Comparison of ENCODE assay signal across 25 cellular contexts in the genomic region with DNA sequence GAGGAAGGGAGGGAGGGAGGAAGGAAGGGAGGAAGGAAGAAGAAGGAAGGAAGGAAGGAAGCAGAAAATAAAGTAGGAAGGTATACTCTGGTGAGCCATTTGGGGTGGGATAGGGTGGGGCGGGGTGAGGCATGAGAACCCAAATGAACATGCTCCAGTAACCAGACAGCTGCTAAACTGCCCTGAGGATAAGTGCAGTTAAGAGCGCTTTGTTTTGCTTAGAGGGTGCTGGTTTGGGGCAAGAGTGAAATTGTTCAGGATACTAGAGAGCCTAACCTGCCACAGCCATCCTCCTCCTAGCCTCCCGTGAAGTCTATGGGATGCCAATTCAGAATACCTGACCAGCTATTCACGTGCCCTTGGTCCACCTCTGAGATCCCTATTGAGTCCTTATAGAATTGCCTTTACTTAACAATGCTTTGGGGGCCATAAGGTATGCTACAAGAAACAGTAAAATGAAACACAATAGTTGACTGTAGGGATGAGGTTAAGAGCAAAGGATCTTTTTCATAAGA.
"Had no signal": no experiment of that assay in that cellular context is flagged by ENCODE, and none has a peak within 500 bp of the region (broad histone marks: within the 10 kb centered on the region; RNA-seq: fewer than 3 reads in every experiment).

No MANE protein-coding gene starts in this region.

- DNase-seq: activated B cell treated with CpG ODN at 0.5 μM for 24 hours; activated CD4-positive, alpha-beta memory T cell treated with anti-CD3 and anti-CD28 coated beads, Interleukin-2, amount 10 ng/mL, durations not matched to agents 7 days and 5 days; activated CD4-positive, alpha-beta T cell treated with anti-CD3 and anti-CD28 coated beads for 1 hour; activated CD4-positive, alpha-beta T cell treated with anti-CD3 and anti-CD28 coated beads, Interleukin-2, amount 10 ng/mL, durations not matched to agents 7 days and 5 days; activated CD8-positive, alpha-beta memory T cell treated with anti-CD3 and anti-CD28 coated beads, Interleukin-2, amount 50 U/mL, for 4 hours; activated gamma-delta T cell treated with Interleukin-2 at 50 U/mL for 16 hours; activated naive CD4-positive, alpha-beta T cell treated with anti-CD3 and anti-CD28 coated beads, Interleukin-2, amount 10 ng/mL, durations not matched to agents 7 days and 5 days; activated naive CD8-positive, alpha-beta T cell treated with anti-CD3 and anti-CD28 coated beads for 36 hours; activated T-cell treated with anti-CD3 and anti-CD28 coated beads, Interleukin-2, amount 50 U/mL, for 72 hours; brain microvascular endothelial cell; Kasumi-1; KBM-7; NCI-H1105 treated with DMSO at 0.1 percent for 48 hours; NCI-H1436 treated with DMSO at 0.1 percent for 48 hours; NCI-H187 treated with DMSO at 0.1 percent for 48 hours; NCI-H2081 treated with DMSO at 0.1 percent for 48 hours; NCI-H345; NCI-H510A; NCI-H526 treated with DMSO at 0.1 percent for 48 hours; NK-92 treated with Interleukin-12 subunit alpha and Interleukin-12 subunit beta, amount 100 ng/mL, for 24 hours; SHP77 treated with DMSO at 0.1 percent for 48 hours; T-helper 17 cell; T-helper 9 cell had no signal

- H3K4me1 Mint-ChIP-seq: activated B cell treated with CpG ODN at 0.5 μM for 24 hours; activated CD4-positive, alpha-beta memory T cell treated with anti-CD3 and anti-CD28 coated beads, Interleukin-2, amount 10 ng/mL, durations not matched to agents 7 days and 5 days; activated CD4-positive, alpha-beta T cell treated with anti-CD3 and anti-CD28 coated beads, Interleukin-2, amount 10 ng/mL, durations not matched to agents 7 days and 5 days; activated naive CD4-positive, alpha-beta T cell treated with anti-CD3 and anti-CD28 coated beads, Interleukin-2, amount 10 ng/mL, durations not matched to agents 7 days and 5 days; activated naive CD8-positive, alpha-beta T cell treated with anti-CD3 and anti-CD28 coated beads for 36 hours; T-helper 17 cell had no signal

- H3K27me3 ChIP-seq: brain microvascular endothelial cell, cardiac muscle cell had no signal

- H3K4me3 Mint-ChIP-seq: activated B cell treated with CpG ODN at 0.5 μM for 24 hours; activated CD4-positive, alpha-beta memory T cell treated with anti-CD3 and anti-CD28 coated beads, Interleukin-2, amount 10 ng/mL, durations not matched to agents 7 days and 5 days; activated CD4-positive, alpha-beta T cell treated with anti-CD3 and anti-CD28 coated beads, Interleukin-2, amount 10 ng/mL, durations not matched to agents 7 days and 5 days; activated naive CD4-positive, alpha-beta T cell treated with anti-CD3 and anti-CD28 coated beads, Interleukin-2, amount 10 ng/mL, durations not matched to agents 7 days and 5 days; activated naive CD8-positive, alpha-beta T cell treated with anti-CD3 and anti-CD28 coated beads for 36 hours; activated T-cell treated with anti-CD3 and anti-CD28 coated beads, Interleukin-2, amount 50 U/mL, for 72 hours; T-helper 17 cell had no signal

- H3K36me3 Mint-ChIP-seq: activated naive CD4-positive, alpha-beta T cell treated with anti-CD3 and anti-CD28 coated beads, Interleukin-2, amount 10 ng/mL, durations not matched to agents 7 days and 5 days; activated naive CD8-positive, alpha-beta T cell treated with anti-CD3 and anti-CD28 coated beads for 36 hours had no signal

- H3K4me3 ChIP-seq: cardiac muscle cell had no signal

- ATAC-seq: activated T-cell treated with anti-CD3 and anti-CD28 coated beads, Interleukin-2, amount 50 U/mL, for 72 hours; T-helper 17 cell had no signal

- H3K27ac ChIP-seq: brain microvascular endothelial cell, cardiac muscle cell had no signal

- H3K27ac Mint-ChIP-seq: activated B cell treated with CpG ODN at 0.5 μM for 24 hours; activated CD4-positive, alpha-beta memory T cell treated with anti-CD3 and anti-CD28 coated beads, Interleukin-2, amount 10 ng/mL, durations not matched to agents 7 days and 5 days; activated CD4-positive, alpha-beta T cell treated with anti-CD3 and anti-CD28 coated beads, Interleukin-2, amount 10 ng/mL, durations not matched to agents 7 days and 5 days; activated naive CD4-positive, alpha-beta T cell treated with anti-CD3 and anti-CD28 coated beads, Interleukin-2, amount 10 ng/mL, durations not matched to agents 7 days and 5 days; activated naive CD8-positive, alpha-beta T cell treated with anti-CD3 and anti-CD28 coated beads for 36 hours; activated T-helper 2 cell treated with anti-CD3 and anti-CD28 coated beads, Interferon-gamma antibody, Interleukin-2, Interleukin-4, amounts not matched to agents 10 μg/mL and 5 μg/mL and 100 μg/mL, durations not matched to agents 14 hours and 24 hours and 36 hours; T-helper 17 cell had no signal

- H3K36me3 ChIP-seq: brain microvascular endothelial cell, cardiac muscle cell had no signal

- H3K9me3 Mint-ChIP-seq: activated B cell treated with CpG ODN at 0.5 μM for 24 hours; activated CD4-positive, alpha-beta memory T cell treated with anti-CD3 and anti-CD28 coated beads, Interleukin-2, amount 10 ng/mL, durations not matched to agents 7 days and 5 days; activated CD4-positive, alpha-beta T cell treated with anti-CD3 and anti-CD28 coated beads, Interleukin-2, amount 10 ng/mL, durations not matched to agents 7 days and 5 days; activated naive CD4-positive, alpha-beta T cell treated with anti-CD3 and anti-CD28 coated beads, Interleukin-2, amount 10 ng/mL, durations not matched to agents 7 days and 5 days; activated naive CD8-positive, alpha-beta T cell treated with anti-CD3 and anti-CD28 coated beads for 36 hours; activated T-cell treated with anti-CD3 and anti-CD28 coated beads, Interleukin-2, amount 50 U/mL, for 72 hours; activated T-helper 2 cell treated with anti-CD3 and anti-CD28 coated beads, Interferon-gamma antibody, Interleukin-2, Interleukin-4, amounts not matched to agents 10 μg/mL and 5 μg/mL and 100 μg/mL, durations not matched to agents 14 hours and 24 hours and 36 hours had no signal
